Comparison of ENCODE assay signal across 18 cellular contexts in the genomic region with DNA sequence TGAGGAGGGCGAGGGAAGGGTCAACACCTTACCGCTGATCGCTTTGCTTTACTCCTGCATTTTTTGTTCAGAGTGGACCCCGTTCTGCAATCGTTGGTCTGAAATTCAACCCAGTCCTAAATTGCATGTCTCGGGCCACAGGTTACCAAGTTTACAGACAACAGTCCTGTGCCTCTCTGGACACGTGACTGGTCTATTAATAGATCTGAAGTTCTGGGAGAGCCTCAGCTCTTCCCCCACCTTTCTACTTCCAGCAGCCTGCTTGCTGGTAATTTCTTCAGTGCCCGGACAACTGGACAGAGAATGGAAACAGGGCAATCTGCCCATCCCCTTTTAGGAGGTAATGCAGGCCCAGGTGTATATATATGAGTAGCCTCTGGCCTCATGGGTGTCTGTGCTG.
DNase-seq lines count a peak whose midpoint lies in the region; ATAC-seq and TF ChIP-seq lines count a peak whose summit lies in the region.
"Had no signal": no experiment of that assay in that cellular context is flagged by ENCODE, and none has a peak within 500 bp of the region (broad histone marks: within the 10 kb centered on the region; RNA-seq: fewer than 3 reads in every experiment).

No MANE protein-coding gene starts in this region.

- no peaks in the 10 kb centered on the region for H3K9me3 Mint-ChIP-seq in activated naive CD4-positive, alpha-beta T cell treated with anti-CD3 and anti-CD28 coated beads, Interleukin-2, amount 50 U/mL, for 24 hours
- no peaks in the 10 kb centered on the region for H3K9me3 Mint-ChIP-seq in activated naive CD4-positive, alpha-beta T cell treated with anti-CD3 and anti-CD28 coated beads, Interleukin-2, amount 10 ng/mL, durations not matched to agents 7 days and 5 days
- H3K9me3 Mint-ChIP-seq in naive thymus-derived CD8-positive, alpha-beta T cell: no peaks in the 10 kb centered on the region
- no peaks in the 10 kb centered on the region for H3K9me3 Mint-ChIP-seq in stimulated activated effector memory CD8-positive, alpha-beta T cell treated with anti-CD3 and anti-CD28 coated beads, Interleukin-12 subunit alpha, Interleukin-12 subunit beta, amount 100 ng/mL, for 72 hours
- H3K9me3 Mint-ChIP-seq: activated naive CD4-positive, alpha-beta T cell treated with anti-CD3 and anti-CD28 coated beads, Interleukin-2, amount 50 U/mL, for 72 hours; CD4-positive, alpha-beta memory T cell; neural progenitor cell; type B pancreatic cell had no signal

- 60 to 61% methylated on average over 8 of the region's 8 CpGs for WGBS in testis, 2 donors

- no peaks in the 10 kb centered on the region for H3K9me3 ChIP-seq in left ventricle myocardium inferior (replicated peaks)
- H3K9me3 ChIP-seq in testis: no peaks in the 10 kb centered on the region

- no peaks in the 10 kb centered on the region for H3K27me3 Mint-ChIP-seq in activated naive CD4-positive, alpha-beta T cell treated with anti-CD3 and anti-CD28 coated beads, Interleukin-2, amount 50 U/mL, for 24 hours
- H3K27me3 Mint-ChIP-seq in activated naive CD4-positive, alpha-beta T cell treated with anti-CD3 and anti-CD28 coated beads, Interleukin-2, amount 10 ng/mL, durations not matched to agents 7 days and 5 days: no peaks in the 10 kb centered on the region
- H3K27me3 Mint-ChIP-seq in naive thymus-derived CD8-positive, alpha-beta T cell: no peaks in the 10 kb centered on the region
- H3K27me3 Mint-ChIP-seq: CD4-positive, alpha-beta memory T cell; type B pancreatic cell had no signal

- ATAC-seq in naive thymus-derived CD8-positive, alpha-beta T cell: no peak
- ATAC-seq in stimulated activated effector memory CD8-positive, alpha-beta T cell treated with anti-CD3 and anti-CD28 coated beads, Interleukin-12 subunit alpha, Interleukin-12 subunit beta, amount 100 ng/mL, for 72 hours: no peak
- ATAC-seq: activated naive CD4-positive, alpha-beta T cell treated with anti-CD3 and anti-CD28 coated beads, Interleukin-2, amount 50 U/mL, for 72 hours; Panc1; SK-N-SH treated with all-trans-retinoic acid at 6 μM for 48 hours had no signal

- H3K4me3 Mint-ChIP-seq in activated naive CD4-positive, alpha-beta T cell treated with anti-CD3 and anti-CD28 coated beads, Interleukin-2, amount 50 U/mL, for 24 hours: no peak overlapping the region
- H3K4me3 Mint-ChIP-seq in activated naive CD4-positive, alpha-beta T cell treated with anti-CD3 and anti-CD28 coated beads, Interleukin-2, amount 10 ng/mL, durations not matched to agents 7 days and 5 days: no peak overlapping the region
- no peak overlapping the region for H3K4me3 Mint-ChIP-seq in naive thymus-derived CD8-positive, alpha-beta T cell
- H3K4me3 Mint-ChIP-seq in stimulated activated effector memory CD8-positive, alpha-beta T cell treated with anti-CD3 and anti-CD28 coated beads, Interleukin-12 subunit alpha, Interleukin-12 subunit beta, amount 100 ng/mL, for 72 hours: no peak overlapping the region
- H3K4me3 Mint-ChIP-seq: CD4-positive, alpha-beta memory T cell; neural progenitor cell; type B pancreatic cell had no signal

- H3K4me1 ChIP-seq in left ventricle myocardium inferior: peaks cover 31% of the 10 kb centered on the region
- H3K4me1 ChIP-seq in testis: peaks cover 10% of the 10 kb centered on the region
- H3K4me1 ChIP-seq: neural progenitor cell had no signal

- H3K27me3 ChIP-seq in left ventricle myocardium inferior (ENCODE audit: low read depth) (no peaks in the 10 kb centered on the region), testis (no peaks in the 10 kb centered on the region)
- H3K27me3 ChIP-seq: neural progenitor cell had no signal

- peak overlapping the region; percentile 23 for H3K27ac Mint-ChIP-seq in activated naive CD4-positive, alpha-beta T cell treated with anti-CD3 and anti-CD28 coated beads, Interleukin-2, amount 50 U/mL, for 24 hours
- no peak overlapping the region for H3K27ac Mint-ChIP-seq in activated naive CD4-positive, alpha-beta T cell treated with anti-CD3 and anti-CD28 coated beads, Interleukin-2, amount 10 ng/mL, durations not matched to agents 7 days and 5 days
- H3K27ac Mint-ChIP-seq in naive thymus-derived CD8-positive, alpha-beta T cell: peak overlapping the region in 6 of 10 donors; percentile 7 to 73 (median 30)
- H3K27ac Mint-ChIP-seq in stimulated activated effector memory CD8-positive, alpha-beta T cell treated with anti-CD3 and anti-CD28 coated beads, Interleukin-12 subunit alpha, Interleukin-12 subunit beta, amount 100 ng/mL, for 72 hours: no peak overlapping the region
- H3K27ac Mint-ChIP-seq: neural progenitor cell, type B pancreatic cell had no signal

- H3K4me3 ChIP-seq in left ventricle myocardium inferior (peak overlapping the region; percentile 3), testis (no peak overlapping the region)
- H3K4me3 ChIP-seq: neural progenitor cell, skin epidermis had no signal

- CTCF ChIA-PET in activated naive CD4-positive, alpha-beta T cell treated with anti-CD3 and anti-CD28 coated beads, Interleukin-2, amount 10 ng/mL, durations not matched to agents 7 days and 5 days (lab: Charles Lee): interaction anchor here (1.4 to 1.5 kb wide), 2 partner anchors 24 to 143 kb away, joined by 3 to 5 read pairs; no protein-coding TSS in a partner anchor

- peaks cover 2% of the 10 kb centered on the region for H3K36me3 Mint-ChIP-seq in activated naive CD4-positive, alpha-beta T cell treated with anti-CD3 and anti-CD28 coated beads, Interleukin-2, amount 50 U/mL, for 24 hours
- H3K36me3 Mint-ChIP-seq in activated naive CD4-positive, alpha-beta T cell treated with anti-CD3 and anti-CD28 coated beads, Interleukin-2, amount 10 ng/mL, durations not matched to agents 7 days and 5 days: peaks cover 37% of the 10 kb centered on the region
- peaks cover 0 to 20% (median 1%) of the 10 kb centered on the region in 3 donors for H3K36me3 Mint-ChIP-seq in naive thymus-derived CD8-positive, alpha-beta T cell
- H3K36me3 Mint-ChIP-seq in stimulated activated effector memory CD8-positive, alpha-beta T cell treated with anti-CD3 and anti-CD28 coated beads, Interleukin-12 subunit alpha, Interleukin-12 subunit beta, amount 100 ng/mL, for 72 hours: no peaks in the 10 kb centered on the region
- H3K36me3 Mint-ChIP-seq: neural progenitor cell had no signal

- no peak overlapping the region for H3K27ac ChIP-seq in left ventricle myocardium inferior (replicated peaks)
- no peak overlapping the region for H3K27ac ChIP-seq in testis
- H3K27ac ChIP-seq: neural progenitor cell, skin epidermis had no signal

- POLR2A ChIA-PET in naive thymus-derived CD8-positive, alpha-beta T cell (lab: Charles Lee): interaction anchor here (0.9 kb wide), 1 partner anchor 75 kb away, joined by 3 read pairs; a partner anchor contains a TSS

- DNase-seq in activated naive CD4-positive, alpha-beta T cell treated with anti-CD3 and anti-CD28 coated beads, Interleukin-2, amount 10 ng/mL, durations not matched to agents 7 days and 5 days: no peak
- no peak for DNase-seq in left ventricle myocardium inferior
- DNase-seq in naive thymus-derived CD8-positive, alpha-beta T cell: no peak
- peak; percentile 30 for DNase-seq in testis
- DNase-seq in NCI-H1105 (lab: John Stamatoyannopoulos, UW): no peak
- no peak for DNase-seq in NCI-H2196 (lab: John Stamatoyannopoulos, UW; ENCODE audit: unreplicated experiment)
- no peak for DNase-seq in stimulated activated effector memory CD8-positive, alpha-beta T cell treated with anti-CD3 and anti-CD28 coated beads, Interleukin-12 subunit alpha, Interleukin-12 subunit beta, amount 100 ng/mL, for 72 hours (ENCODE audit: low spot score in 2 of 2)
- DNase-seq: activated CD4-positive, alpha-beta T cell treated with anti-CD3 and anti-CD28 coated beads for 48 hours; CD4-positive, alpha-beta memory T cell; effector CD8-positive, alpha-beta T cell; NCI-H526 treated with DMSO at 0.1 percent for 48 hours had no signal

- TF ChIP-seq CTCF in left ventricle myocardium inferior (IDR thresholded peaks at IDR 0.05; ENCODE audit: borderline replicate concordance): no peak
- no peak for TF ChIP-seq CTCF in testis (IDR thresholded peaks at IDR 0.05)

- peaks cover 74% of the 10 kb centered on the region for H3K4me1 Mint-ChIP-seq in activated naive CD4-positive, alpha-beta T cell treated with anti-CD3 and anti-CD28 coated beads, Interleukin-2, amount 50 U/mL, for 24 hours
- H3K4me1 Mint-ChIP-seq in activated naive CD4-positive, alpha-beta T cell treated with anti-CD3 and anti-CD28 coated beads, Interleukin-2, amount 10 ng/mL, durations not matched to agents 7 days and 5 days: peaks cover 21% of the 10 kb centered on the region
- H3K4me1 Mint-ChIP-seq in naive thymus-derived CD8-positive, alpha-beta T cell: peaks cover 30 to 78% (median 71%) of the 10 kb centered on the region in 4 donors
- H3K4me1 Mint-ChIP-seq in stimulated activated effector memory CD8-positive, alpha-beta T cell treated with anti-CD3 and anti-CD28 coated beads, Interleukin-12 subunit alpha, Interleukin-12 subunit beta, amount 100 ng/mL, for 72 hours: peaks cover 28% of the 10 kb centered on the region

- H3K36me3 ChIP-seq in left ventricle myocardium inferior: no peaks in the 10 kb centered on the region
- H3K36me3 ChIP-seq in testis (ENCODE audit: low read depth, missing control alignments): no peaks in the 10 kb centered on the region
- H3K36me3 ChIP-seq: neural progenitor cell had no signal

- no peak for TF ChIP-seq POLR2A in testis (IDR thresholded peaks at IDR 0.05)

- intact Hi-C loops in left ventricle myocardium inferior (cut with micrococcal nuclease): no loop called here
- intact Hi-C loops in testis (cut with DNase I; ENCODE audit: low total_unique reads): no loop called here

Comparison
In these comparisons a context has a peak if more than half of its experiments do, and no peak if none do; other contexts are left out.
1. H3K27ac Mint-ChIP-seq: peak in activated naive CD4-positive, alpha-beta T cell treated with anti-CD3 and anti-CD28 coated beads, Interleukin-2, amount 50 U/mL, for 24 hours (single experiment) and naive thymus-derived CD8-positive, alpha-beta T cell (6 of 10); none in activated naive CD4-positive, alpha-beta T cell treated with anti-CD3 and anti-CD28 coated beads, Interleukin-2, amount 10 ng/mL, durations not matched to agents 7 days and 5 days (single experiment) and stimulated activated effector memory CD8-positive, alpha-beta T cell treated with anti-CD3 and anti-CD28 coated beads, Interleukin-12 subunit alpha, Interleukin-12 subunit beta, amount 100 ng/mL, for 72 hours (single experiment).